Comparison of ENCODE assay signal across 1 cellular context in genomic region chr6:106827081-106827480, GRCh38.
TF ChIP-seq lines count a peak whose summit lies in the region.

No MANE protein-coding gene starts in this region.

TF ChIP-seq in K562, 482 proteins besides CTCF, POLR2A, EP300 and RAD21 (continued from another document):
- TF ChIP-seq YY1 (IDR thresholded peaks at IDR 0.05; ENCODE audit: borderline replicate concordance in 1 of 3, control insufficient read depth in 1 of 3, extremely low read depth in 1 of 3, insufficient read depth in 3 of 3, insufficient read length in 1 of 3, insufficient replicate concordance in 2 of 3, low read depth in 1 of 3, low read length in 2 of 3) (no peak), RBFOX2 (IDR thresholded peaks at IDR 0.05; ENCODE audit: low read depth, low read length) (no peak), CEBPG (CRISPR knock-in tag; IDR thresholded peaks at IDR 0.05) (no peak), CEBPG (tag; conservative IDR thresholded peaks at IDR 0.05 in 1 of 2, IDR thresholded peaks at IDR 0.05 in 1 of 2) (no peak), BCOR (IDR thresholded peaks at IDR 0.05) (peak; percentile 91), STAT5A (IDR thresholded peaks at IDR 0.05; ENCODE audit: borderline replicate concordance, low read length) (no peak), ZBED1 (IDR thresholded peaks at IDR 0.05) (no peak), NR3C1 (CRISPR knock-in tag; IDR thresholded peaks at IDR 0.05) (no peak), ZNF316 (IDR thresholded peaks at IDR 0.05) (no peak), SMAD1 (IDR thresholded peaks at IDR 0.05; ENCODE audit: low read depth, low read length, partially characterized antibody) (no peak), SETDB1 (IDR thresholded peaks at IDR 0.05; ENCODE audit: low read length) (no peak), COPS2 (conservative IDR thresholded peaks at IDR 0.05) (no peak), ZFP1 (CRISPR knock-in tag; IDR thresholded peaks at IDR 0.05) (no peak), ZNF140 (CRISPR knock-in tag; IDR thresholded peaks at IDR 0.05) (no peak)
